ENCODE assay signal across 27 cellular contexts in genomic region chr12:125971981-125972380, GRCh38.
"Had no signal": no experiment of that assay in that cellular context is flagged by ENCODE, and none has a peak within 500 bp of the region (broad histone marks: within the 10 kb centered on the region; RNA-seq: fewer than 3 reads in every experiment).

No MANE protein-coding gene starts in this region.

- H3K27ac ChIP-seq: stomach, suprapubic skin, testis, thoracic aorta, thyroid gland, tibial artery, tibial nerve, transverse colon, upper lobe of left lung, upper lobe of right lung, vagina had no signal

- H3K4me3 ChIP-seq: stomach, suprapubic skin, testis, thoracic aorta, thyroid gland, tibial artery, tibial nerve, transverse colon, upper lobe of left lung, upper lobe of right lung, vagina had no signal

- H3K9me3 Mint-ChIP-seq: type B pancreatic cell had no signal

- H3K27ac Mint-ChIP-seq: stimulated activated effector memory CD8-positive, alpha-beta T cell treated with anti-CD3 and anti-CD28 coated beads, Interleukin-12 subunit alpha, Interleukin-12 subunit beta, amount 100 ng/mL, for 72 hours; stimulated activated memory B cell treated with anti-CD40 and anti-IgM and Interleukin-4, amounts not matched to agents 10 μg/mL and 1 μg/mL and 100 μg/mL, for 72 hours; stimulated activated naive B cell treated with anti-CD40 and anti-IgM and Interleukin-4, amounts not matched to agents 10 μg/mL and 1 μg/mL and 100 μg/mL, for 72 hours; stimulated activated naive CD8-positive, alpha-beta T cell treated with anti-CD3 and anti-CD28 coated beads, Interleukin-15, amount 100 ng/mL, for 72 hours; stimulated activated naive CD8-positive, alpha-beta T cell treated with anti-CD3 and anti-CD28 coated beads, Interleukin-15, Interleukin-2, amounts not matched to agents 100 ng/mL and 50 ng/mL, for 24 hours; type B pancreatic cell had no signal

- H3K36me3 Mint-ChIP-seq: stimulated activated effector memory CD8-positive, alpha-beta T cell treated with anti-CD3 and anti-CD28 coated beads, Interleukin-12 subunit alpha, Interleukin-12 subunit beta, amount 100 ng/mL, for 72 hours; stimulated activated memory B cell treated with anti-CD40 and anti-IgM and Interleukin-4, amounts not matched to agents 10 μg/mL and 1 μg/mL and 100 μg/mL, for 72 hours; stimulated activated naive B cell treated with anti-CD40 and anti-IgM and Interleukin-4, amounts not matched to agents 10 μg/mL and 1 μg/mL and 100 μg/mL, for 72 hours; type B pancreatic cell had no signal

- DNase-seq: stimulated activated CD4-positive, alpha-beta T cell treated with anti-CD3 and anti-CD28 coated beads, Interleukin-2, amount 100 ng/mL, for 48 hours; stimulated activated CD4-positive, alpha-beta T cell treated with anti-CD3 and anti-CD28 coated beads, Interleukin-4, amount 100 ng/mL, for 1 hour; stimulated activated CD4-positive, alpha-beta T cell treated with anti-CD3 and anti-CD28 coated beads, Interleukin-4, amount 100 ng/mL, for 24 hours; stimulated activated CD4-positive, alpha-beta T cell treated with anti-CD3 and anti-CD28 coated beads, Interleukin-4, amount 100 ng/mL, for 4 hours; stimulated activated CD8-positive, alpha-beta memory T cell treated with anti-CD3 and anti-CD28 coated beads, Interleukin-4, amount 100 ng/mL, for 48 hours; stimulated activated naive B cell treated with anti-CD40 and anti-IgM and Interleukin-4, amounts not matched to agents 10 μg/mL and 1 μg/mL and 100 μg/mL, for 72 hours; stimulated activated naive CD4-positive, alpha-beta T cell; stimulated activated naive CD4-positive, alpha-beta T cell treated with Interleukin-2 at 50 U/mL for 16 hours; stimulated activated naive CD8-positive, alpha-beta T cell treated with anti-CD3 and anti-CD28 coated beads, Interleukin-15, amount 100 ng/mL, for 72 hours; stimulated activated naive CD8-positive, alpha-beta T cell treated with anti-CD3 and anti-CD28 coated beads, Interleukin-15, Interleukin-2, amounts not matched to agents 100 U/mL and 50 U/mL, for 24 hours; stomach; substantia nigra; testis; thyroid gland; tibial artery; transverse colon; trophoblast cell; upper lobe of left lung; upper lobe of right lung had no signal

- H3K9me3 ChIP-seq: stomach, suprapubic skin, testis, thoracic aorta, thyroid gland, tibial artery, tibial nerve, transverse colon, upper lobe of left lung, upper lobe of right lung, vagina had no signal

- H3K27me3 Mint-ChIP-seq: stimulated activated memory B cell treated with anti-CD40 and anti-IgM and Interleukin-4, amounts not matched to agents 10 μg/mL and 1 μg/mL and 100 μg/mL, for 72 hours; stimulated activated naive B cell treated with anti-CD40 and anti-IgM and Interleukin-4, amounts not matched to agents 10 μg/mL and 1 μg/mL and 100 μg/mL, for 72 hours; stimulated activated naive CD8-positive, alpha-beta T cell treated with anti-CD3 and anti-CD28 coated beads, Interleukin-15, amount 100 ng/mL, for 72 hours; stimulated activated naive CD8-positive, alpha-beta T cell treated with anti-CD3 and anti-CD28 coated beads, Interleukin-15, Interleukin-2, amounts not matched to agents 100 ng/mL and 50 ng/mL, for 24 hours had no signal

- H3K4me1 Mint-ChIP-seq: stimulated activated effector memory CD8-positive, alpha-beta T cell treated with anti-CD3 and anti-CD28 coated beads, Interleukin-12 subunit alpha, Interleukin-12 subunit beta, amount 100 ng/mL, for 72 hours; stimulated activated memory B cell treated with anti-CD40 and anti-IgM and Interleukin-4, amounts not matched to agents 10 μg/mL and 1 μg/mL and 100 μg/mL, for 72 hours; stimulated activated naive B cell treated with anti-CD40 and anti-IgM and Interleukin-4, amounts not matched to agents 10 μg/mL and 1 μg/mL and 100 μg/mL, for 72 hours; stimulated activated naive CD8-positive, alpha-beta T cell treated with anti-CD3 and anti-CD28 coated beads, Interleukin-15, amount 100 ng/mL, for 72 hours had no signal

- H3K4me3 Mint-ChIP-seq: stimulated activated effector memory CD8-positive, alpha-beta T cell treated with anti-CD3 and anti-CD28 coated beads, Interleukin-12 subunit alpha, Interleukin-12 subunit beta, amount 100 ng/mL, for 72 hours; stimulated activated memory B cell treated with anti-CD40 and anti-IgM and Interleukin-4, amounts not matched to agents 10 μg/mL and 1 μg/mL and 100 μg/mL, for 72 hours; stimulated activated naive B cell treated with anti-CD40 and anti-IgM and Interleukin-4, amounts not matched to agents 10 μg/mL and 1 μg/mL and 100 μg/mL, for 72 hours; stimulated activated naive CD8-positive, alpha-beta T cell treated with anti-CD3 and anti-CD28 coated beads, Interleukin-15, amount 100 ng/mL, for 72 hours; stimulated activated naive CD8-positive, alpha-beta T cell treated with anti-CD3 and anti-CD28 coated beads, Interleukin-15, Interleukin-2, amounts not matched to agents 100 ng/mL and 50 ng/mL, for 24 hours; type B pancreatic cell had no signal

- H3K27me3 ChIP-seq: stomach, suprapubic skin, testis, thyroid gland, tibial artery, tibial nerve, transverse colon, upper lobe of left lung, upper lobe of right lung, vagina had no signal

- H3K36me3 ChIP-seq: stomach, suprapubic skin, thoracic aorta, thyroid gland, tibial artery, tibial nerve, transverse colon, upper lobe of left lung, upper lobe of right lung, vagina had no signal

- H3K4me1 ChIP-seq: stomach, suprapubic skin, testis, thyroid gland, tibial artery, tibial nerve, transverse colon, upper lobe of left lung, upper lobe of right lung, vagina had no signal
